ENCODE assay signal across 20 cellular contexts in genomic region chr7:85612514-85612913, GRCh38.
"Had no signal": no experiment of that assay in that cellular context is flagged by ENCODE, and none has a peak within 500 bp of the region (broad histone marks: within the 10 kb centered on the region; RNA-seq: fewer than 3 reads in every experiment).

No MANE protein-coding gene starts in this region.

- H3K9me3 ChIP-seq: mucosa of descending colon, prostate gland, tibial artery had no signal

- H3K27me3 ChIP-seq: brain microvascular endothelial cell, dorsolateral prefrontal cortex, neural progenitor cell, right atrium auricular region, tibial artery had no signal

- H3K4me3 ChIP-seq: dorsolateral prefrontal cortex, mucosa of descending colon, neural progenitor cell, prostate gland, right atrium auricular region, tibial artery had no signal

- H3K27ac ChIP-seq: brain microvascular endothelial cell, dorsolateral prefrontal cortex, neural progenitor cell, prostate gland, right atrium auricular region, tibial artery had no signal

- H3K4me1 ChIP-seq: prostate gland, right atrium auricular region, tibial artery had no signal

- H3K36me3 ChIP-seq: brain microvascular endothelial cell, neural progenitor cell, prostate gland, right atrium auricular region, tibial artery had no signal

- DNase-seq: activated CD4-positive, alpha-beta T cell treated with anti-CD3 and anti-CD28 coated beads for 48 hours; activated CD4-positive, CD25-positive, alpha-beta regulatory T cell; activated CD8-positive, alpha-beta T cell treated with anti-CD3 and anti-CD28 coated beads for 36 hours; activated naive CD4-positive, alpha-beta T cell treated with anti-CD3 and anti-CD28 coated beads for 36 hours; activated naive CD8-positive, alpha-beta T cell treated with anti-CD3 and anti-CD28 coated beads, Interleukin-2, amount 50 U/mL, for 24 hours; activated T-cell treated with anti-CD3 and anti-CD28 coated beads, Interleukin-2, amount 50 U/mL, for 1 hour; anterior cingulate cortex; brain microvascular endothelial cell; central memory CD4-positive, alpha-beta T cell; dorsolateral prefrontal cortex; mesenchymal stem cell; mucosa of descending colon; naive B cell; stimulated activated CD4-positive, alpha-beta T cell treated with anti-CD3 and anti-CD28 coated beads, Interleukin-2, amount 100 ng/mL, for 24 hours; stimulated activated naive CD8-positive, alpha-beta T cell treated with anti-CD3 and anti-CD28 coated beads, Interleukin-15, Interleukin-2, amounts not matched to agents 100 U/mL and 50 U/mL, for 24 hours; substantia nigra; tibial artery had no signal
